Comparison of ENCODE assay signal across 22 cellular contexts in the genomic region with DNA sequence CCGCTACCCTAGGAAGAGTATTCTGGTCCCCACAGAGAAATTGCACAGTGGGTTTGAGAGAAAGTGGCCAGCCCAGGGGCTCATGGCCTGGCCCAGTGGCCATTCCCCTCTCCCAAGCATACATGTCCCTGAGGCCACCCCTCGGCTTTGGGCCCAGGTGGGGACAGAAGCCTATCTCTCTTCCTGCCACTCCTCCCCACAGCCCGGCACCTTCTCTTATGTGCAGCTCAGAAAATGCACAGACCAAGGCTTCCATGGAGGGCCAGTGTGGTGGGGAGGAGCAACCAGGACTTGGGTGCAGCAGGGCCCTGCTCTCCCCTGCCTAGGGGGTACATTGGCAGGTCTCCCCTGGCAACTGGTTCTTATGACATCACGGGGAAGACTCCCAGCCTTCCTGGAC. TPM values are rescaled to one million over a fixed set of nuclear protein-coding genes. Genes with fewer than 3 reads are reported as not detected.
"Had no signal": no experiment of that assay in that cellular context is flagged by ENCODE, and none has a peak within 500 bp of the region (broad histone marks: within the 10 kb centered on the region; RNA-seq: fewer than 3 reads in every experiment).

A gene with protein sequence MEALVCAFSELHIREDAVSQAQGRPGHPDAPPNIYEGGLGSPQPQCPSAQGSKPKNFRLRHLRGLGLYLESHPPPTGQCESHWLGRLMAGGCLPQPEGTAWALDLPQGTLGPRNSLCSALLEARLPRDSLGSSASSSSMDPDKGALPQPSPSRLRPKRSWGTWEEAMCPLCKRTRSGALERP (minus strand): TSS at position 324 of the 400 bp plus-strand sequence. CDS start 68 bp downstream, at position 256.

- H3K9me3 Mint-ChIP-seq: naive thymus-derived CD8-positive, alpha-beta T cell had no signal

- DNase-seq: cortex of kidney; effector CD8-positive, alpha-beta T cell; foreskin melanocyte; hippocampal formation; kidney glomerular epithelial cell; naive thymus-derived CD8-positive, alpha-beta T cell; psoas muscle; retina; stimulated activated CD4-positive, alpha-beta T cell treated with anti-CD3 and anti-CD28 coated beads, Interleukin-2, amount 100 ng/mL, for 24 hours; stimulated activated CD4-positive, alpha-beta T cell treated with anti-CD3 and anti-CD28 coated beads, Interleukin-4, amount 100 ng/mL, for 4 hours; stimulated activated naive CD4-positive, alpha-beta T cell; stomach; substantia nigra; trophoblast cell had no signal

- ATAC-seq: left lobe of liver; mucosa of descending colon; naive thymus-derived CD8-positive, alpha-beta T cell; psoas muscle; right lobe of liver had no signal

- H3K27me3 ChIP-seq: dorsolateral prefrontal cortex, right lobe of liver, stomach had no signal

- H3K36me3 ChIP-seq: right lobe of liver, stomach had no signal

- H3K9ac ChIP-seq: parathyroid adenoma had no signal

- H2AFZ ChIP-seq: parathyroid adenoma had no signal

- H3K27ac ChIP-seq: parathyroid adenoma, psoas muscle, right lobe of liver, stomach had no signal

- H3K9me3 ChIP-seq: mucosa of descending colon, psoas muscle, right lobe of liver, stomach had no signal

- H3K4me3 Mint-ChIP-seq: naive thymus-derived CD8-positive, alpha-beta T cell had no signal

- H3K27me3 Mint-ChIP-seq: naive thymus-derived CD8-positive, alpha-beta T cell had no signal

- H3K36me3 Mint-ChIP-seq: naive thymus-derived CD8-positive, alpha-beta T cell had no signal

- H3K4me1 ChIP-seq: parathyroid adenoma had no signal

- H3K4me3 ChIP-seq: dorsolateral prefrontal cortex, mucosa of descending colon, psoas muscle, right lobe of liver, stomach had no signal

- H3K79me2 ChIP-seq: parathyroid adenoma had no signal

RNA-seq across cellular contexts. Expression of the gene that starts here (rescaled TPM):
- total RNA-seq: left lobe of liver; lower leg skin; mucosa of descending colon; naive thymus-derived CD8-positive, alpha-beta T cell; omental fat pad; psoas muscle; right lobe of liver; skeletal muscle tissue; stomach had no signal
